In genomic region chr9:112751059-112751795, GRCh38 we compare ENCODE assay signal across 9 cellular contexts. TPM values are rescaled to one million over a fixed set of nuclear protein-coding genes. Genes with fewer than 3 reads are reported as not detected.
DNase-seq lines count a peak whose midpoint lies in the region; ATAC-seq, FAIRE-seq and TF ChIP-seq lines count a peak whose summit lies in the region.
"Had no signal": no experiment of that assay in that cellular context is flagged by ENCODE, and none has a peak within 500 bp of the region (broad histone marks: within the 10 kb centered on the region; RNA-seq: fewer than 3 reads in every experiment).

No MANE protein-coding gene starts in this region.

- H3K4me3 Mint-ChIP-seq in chondrocyte (ENCODE audit: unreplicated experiment) = peak overlapping the region; percentile 83

- no peak for TF ChIP-seq POLR2A in spleen (IDR thresholded peaks at IDR 0.05)

- H3K4me3 ChIP-seq in WERI-Rb-1 (ENCODE audit: low read depth, low read length) (peak overlapping the region; percentile 80), kidney (ENCODE audit: low read length in 2 of 2) (peak overlapping the region; percentile 84 to 94), spleen (peak overlapping the region; percentile 78 to 98 (median 86))

- no peaks in the 10 kb centered on the region for H3K27me3 Mint-ChIP-seq in chondrocyte (ENCODE audit: low read depth)

- H3K9me3 ChIP-seq in WERI-Rb-1 (ENCODE audit: severe bottlenecking) (no peaks in the 10 kb centered on the region), kidney (ENCODE audit: control insufficient read depth in 1 of 2, low read length in 2 of 2) (no peaks in the 10 kb centered on the region), spleen (no peaks in the 10 kb centered on the region)

- peaks cover 59% of the 10 kb centered on the region for H3K4me1 Mint-ChIP-seq in chondrocyte (ENCODE audit: low read depth)

- peak overlapping the region; percentile 91 for H3K27ac Mint-ChIP-seq in chondrocyte (ENCODE audit: unreplicated experiment)

- TF ChIP-seq CTCF in WERI-Rb-1 (IDR thresholded peaks at IDR 0.05; ENCODE audit: low read depth, low read length) = no peak
- no peak for TF ChIP-seq CTCF in chondrocyte (IDR thresholded peaks at IDR 0.05)
- no peak for TF ChIP-seq CTCF in kidney (IDR thresholded peaks at IDR 0.05; ENCODE audit: borderline replicate concordance, extremely low read depth, insufficient read depth)
- no peak for TF ChIP-seq CTCF in spleen (IDR thresholded peaks at IDR 0.05 in 8 of 11, conservative IDR thresholded peaks at IDR 0.05 in 3 of 11)

- H3K36me3 ChIP-seq in WERI-Rb-1 (peaks cover 15% of the 10 kb centered on the region), kidney (ENCODE audit: control insufficient read depth in 1 of 2, insufficient read depth in 2 of 2, low read length in 2 of 2) (no peaks in the 10 kb centered on the region), spleen (no peaks in the 10 kb centered on the region)

- peak; percentile 65 for DNase-seq in NK-92 treated with Interleukin-12 subunit alpha and Interleukin-12 subunit beta, amount 100 ng/mL, for 24 hours (lab: John Stamatoyannopoulos, UW)
- DNase-seq in NK-92 (lab: John Stamatoyannopoulos, UW; ENCODE audit: unreplicated experiment) = no peak
- peak; percentile 26 for DNase-seq in NCI-H2029 treated with DMSO at 0.1 percent for 48 hours (lab: John Stamatoyannopoulos, UW)
- DNase-seq in WERI-Rb-1 = peak; percentile 96
- DNase-seq in chondrocyte (ENCODE audit: low spot score) = peak; percentile 92
- DNase-seq in kidney = peak; percentile 87
- DNase-seq in spleen = no peak

- peak; percentile 27 for ATAC-seq in HG02870 (IDR thresholded peaks at IDR 0.05; ENCODE audit: unreplicated experiment)

- H3K27ac ChIP-seq in WERI-Rb-1 = peak overlapping the region; percentile 94
- H3K27ac ChIP-seq in kidney (ENCODE audit: low read depth in 2 of 2, low read length in 2 of 2) = peak overlapping the region; percentile 84 to 87
- peak overlapping the region; percentile 64 to 93 (median 86) for H3K27ac ChIP-seq in spleen

- WGBS in spleen, 5 donors = 0 to 1% (median 1%) methylated on average over 16 to 49 of the region's 49 CpGs

- H3K9me3 Mint-ChIP-seq in chondrocyte (ENCODE audit: low read depth) = no peaks in the 10 kb centered on the region

- H3K4me1 ChIP-seq in kidney (ENCODE audit: control insufficient read depth in 1 of 2, insufficient read depth in 1 of 2, low read depth in 1 of 2, low read length in 2 of 2) = peaks cover 9 to 22% of the 10 kb centered on the region in 2 donors
- peaks cover 0 to 81% (median 63%) of the 10 kb centered on the region in 6 donors for H3K4me1 ChIP-seq in spleen

- no peaks in the 10 kb centered on the region for H3K27me3 ChIP-seq in WERI-Rb-1 (ENCODE audit: insufficient read depth, low read depth, severe bottlenecking)
- H3K27me3 ChIP-seq in spleen (replicated peaks in 1 of 7) = no peaks in the 10 kb centered on the region

- peak overlapping the region; percentile 81 to 87 for H3K9ac ChIP-seq in kidney (ENCODE audit: low read length in 2 of 2)

- intact Hi-C loops in kidney (cut with DNase I) = no loop called here
- intact Hi-C loops in spleen (cut with DNase I; ENCODE audit: low total_unique reads) = loop anchor here (5.0 kb wide), 1 partner anchor 34 kb away; the partner anchor contains the start of gene INIP

- no peak for FAIRE-seq in kidney (lab: Jason Lieb, UNC)
- FAIRE-seq: G401.6 had no signal

- H3K36me3 Mint-ChIP-seq in chondrocyte (ENCODE audit: low read depth) = no peaks in the 10 kb centered on the region

RNA-seq across cellular contexts. Expression of gene SNX30, which starts 0.7 kb away (rescaled TPM):
- total RNA-seq in chondrocyte (14.5 to 20.1 TPM (median 19.9 TPM) in 3 replicates), kidney (22.9 TPM), spleen (10 to 100 TPM; 10.1 to 23.3 (median 18.0) TPM)
- polyA plus RNA-seq in kidney (ENCODE audit: insufficient read depth, low read depth, low replicate concordance) (7.9 TPM), spleen (1 to 10 TPM; 1.2 to 2.2 (median 2.0) TPM)

RNA-seq across cellular contexts. Expression of gene INIP, which starts 33.3 kb away (rescaled TPM):
- total RNA-seq in chondrocyte (20.6 to 22.7 TPM (median 22.0 TPM) in 3 replicates), kidney (25.7 TPM), spleen (10 to 100 TPM; 23.0 to 33.4 (median 26.8) TPM)
- polyA plus RNA-seq in kidney (ENCODE audit: insufficient read depth, low read depth, low replicate concordance) (14.5 TPM), spleen (10 to 100 TPM in 1 of 3 donors, 1 to 10 TPM in 2; 6.9 to 14.3 (median 8.8) TPM)

Comparison
In these comparisons a context has a peak if more than half of its experiments do, and no peak if none do; other contexts are left out.
1. DNase-seq: peak in NK-92 treated with Interleukin-12 subunit alpha and Interleukin-12 subunit beta, amount 100 ng/mL, for 24 hours (single experiment), NCI-H2029 treated with DMSO at 0.1 percent for 48 hours (single experiment), WERI-Rb-1 (single experiment), chondrocyte (single experiment) and kidney (single experiment); none in NK-92 (single experiment) and spleen (single experiment).
2. Peak in every context shown above with its lines, with median percentiles within 50 percentile points of each other: H3K27ac ChIP-seq and H3K4me3 ChIP-seq.